ENCODE assay signal across 19 cellular contexts in genomic region chr6:78570044-78570443, GRCh38.
A peak's percentile ranks its signal among the peaks of the same experiment; 100 is the strongest.
DNase-seq lines count a peak whose midpoint lies in the region; ATAC-seq, FAIRE-seq and TF ChIP-seq lines count a peak whose summit lies in the region.
"Had no signal": no experiment of that assay in that cellular context is flagged by ENCODE, and none has a peak within 500 bp of the region (broad histone marks: within the 10 kb centered on the region; RNA-seq: fewer than 3 reads in every experiment).

No MANE protein-coding gene starts in this region.

- H2BK12ac ChIP-seq in H1 (ENCODE audit: low read depth, low read length): peak overlapping the region; percentile 94; the same call in 1 of the 2 replicates

- H2BK15ac ChIP-seq in H1 (ENCODE audit: low read length): no peak overlapping the region

- peak overlapping the region; percentile 73 for H3K27ac ChIP-seq in HUES48 (ENCODE audit: low read depth, low read length)
- H3K27ac ChIP-seq in H1 (ENCODE audit: low read depth, low read length): no peak overlapping the region
- no peak overlapping the region for H3K27ac ChIP-seq in ascending aorta
- H3K27ac ChIP-seq: 22Rv1; BLaER1 treated with 17β-estradiol and CSF1 and Interleukin-3, amounts not matched to agents 10 nM and 100 nM had no signal

- no peaks in the 10 kb centered on the region for H3K79me1 ChIP-seq in H1 (ENCODE audit: low read depth, low read length)

- FAIRE-seq in H1 (lab: Jason Lieb, UNC): no peak
- FAIRE-seq: GM12878, GM18507, K562 had no signal

- no peak overlapping the region for H2AK5ac ChIP-seq in H1 (ENCODE audit: low read depth, low read length)

- H4K5ac ChIP-seq in H1 (ENCODE audit: insufficient read length, low read depth, low read length): peak overlapping the region; percentile 9

- no peak overlapping the region for H2AFZ ChIP-seq in H1 (ENCODE audit: low read length)

- intact Hi-C loops in left cardiac atrium (cut with DNase I): no loop called here
- intact Hi-C loops in ascending aorta (cut with DNase I): no loop called here

- TF ChIP-seq EP300 in H1 (IDR thresholded peaks at IDR 0.05; ENCODE audit: borderline replicate concordance in 1 of 2, low read depth in 2 of 2, low read length in 2 of 2): 0 out of 3 replicates have a peak, but pooled peaks of 1 of the 2 experiments have one; percentile 14

- H3K14ac ChIP-seq in H1 (ENCODE audit: insufficient read length): no peak overlapping the region

- peak overlapping the region; percentile 84 for H4K91ac ChIP-seq in H1 (replicated peaks; ENCODE audit: insufficient read length, low read length)

- no peak overlapping the region for H4K8ac ChIP-seq in H1 (ENCODE audit: extremely low read depth, insufficient read depth, low read length)

- TF ChIP-seq CTCF in H1 (IDR thresholded peaks at IDR 0.05; ENCODE audit: control extremely low read depth in 1 of 3, insufficient read depth in 1 of 3, low read depth in 1 of 3, low read length in 3 of 3): no peak
- TF ChIP-seq CTCF in ascending aorta (IDR thresholded peaks at IDR 0.05): no peak

- 0 out of 2 replicates have a peak overlapping the region, but pooled peaks have one; percentile 63 for H3K18ac ChIP-seq in H1 (ENCODE audit: extremely low read depth, low read length)

- no peak overlapping the region for H3K56ac ChIP-seq in H1 (replicated peaks; ENCODE audit: insufficient read length, low read depth, low read length)

- H3K27me3 ChIP-seq in HUES48 (ENCODE audit: control insufficient read depth, insufficient read depth, low read length) (no peaks in the 10 kb centered on the region), H1 (replicated peaks in 1 of 4; ENCODE audit: control insufficient read depth in 3 of 4, extremely low read depth in 1 of 4, insufficient read depth in 3 of 4, low read length in 3 of 4) (no peaks in the 10 kb centered on the region), ascending aorta (no peaks in the 10 kb centered on the region)
- H3K27me3 ChIP-seq: BLaER1 treated with 17β-estradiol and CSF1 and Interleukin-3, amounts not matched to agents 10 nM and 100 nM had no signal

- CTCF ChIA-PET in H1 (lab: Charles Lee; ENCODE audit: partially characterized antibody): interaction anchor here (1.1 kb wide), 1 partner anchor 9 kb away, joined by 3 read pairs; no protein-coding TSS in a partner anchor

- ATAC-seq in left cardiac atrium: no peak
- ATAC-seq: GM12878, K562 had no signal

- no peak overlapping the region for H2BK20ac ChIP-seq in H1 (ENCODE audit: low read length)

- H3K36me3 ChIP-seq in HUES48 (ENCODE audit: control insufficient read depth, insufficient read depth, low read length) (no peaks in the 10 kb centered on the region), H1 (ENCODE audit: control insufficient read depth in 2 of 4, insufficient read depth in 4 of 4, low read length in 3 of 4) (peaks cover 0 to 3% (median 0%) of the 10 kb centered on the region in 4 experiments; a peak in 1 of 8 replicates), ascending aorta (no peaks in the 10 kb centered on the region)
- H3K36me3 ChIP-seq: BLaER1 treated with 17β-estradiol and CSF1 and Interleukin-3, amounts not matched to agents 10 nM and 100 nM had no signal

- peak overlapping the region; percentile 95 for H2BK120ac ChIP-seq in H1 (replicated peaks; ENCODE audit: low read depth, low read length)

- peak overlapping the region; percentile 91 for H3K4ac ChIP-seq in H1 (replicated peaks; ENCODE audit: insufficient read length, low read depth, low read length)

- DNase-seq in ELF-1 (ENCODE audit: low read depth, low spot score) (peak; percentile 76), H1 (ENCODE audit: low read depth in 1 of 2, low spot score in 2 of 2) (peak; percentile 21 to 45), iPS-NIHi11 (ENCODE audit: low spot score) (peak; percentile 23), NCI-H446 treated with DMSO at 0.1 percent for 48 hours (lab: John Stamatoyannopoulos, UW) (no peak), MV-4-11 (lab: John Stamatoyannopoulos, UW) (no peak), left cardiac atrium (no peak), ascending aorta (ENCODE audit: low spot score in 2 of 2) (no peak)
- DNase-seq: AML-193; Calu3; CD4-positive, alpha-beta T cell; DMS 273 treated with DMSO at 0.1 percent for 48 hours; GOT3; Karpas-422 had no signal

- no peaks in the 10 kb centered on the region for H4K20me1 ChIP-seq in H1 (replicated peaks in 1 of 2; ENCODE audit: control insufficient read depth in 1 of 2, insufficient read depth in 2 of 2, low read length in 2 of 2)
- H4K20me1 ChIP-seq: BLaER1 treated with 17β-estradiol and CSF1 and Interleukin-3, amounts not matched to agents 10 nM and 100 nM had no signal

- no peaks in the 10 kb centered on the region for H3K79me2 ChIP-seq in H1 (ENCODE audit: control insufficient read depth in 1 of 2, insufficient read depth in 2 of 2, low read length in 2 of 2)

- WGBS in H1 (ENCODE audit: extremely low coverage in 1 of 2, insufficient coverage in 1 of 2, insufficient read length in 1 of 2, insufficient replicate concordance in 2 of 2, low coverage in 1 of 2, low lambda C conversion rate in 2 of 2, missing lambda C conversion rate in 1 of 2), 2 experiments: 55% methylated on average over 1 of the region's 1 CpG; no CpG with 5 or more reads in 1 of the 2 experiments

- TF ChIP-seq RAD21 in H1 (IDR thresholded peaks at IDR 0.05 in 1 of 2, conservative IDR thresholded peaks at IDR 0.05 in 1 of 2; ENCODE audit: low read depth in 2 of 2, low read length in 2 of 2): no peak

- 0 out of 4 replicates have a peak overlapping the region, but pooled peaks of 1 of the 2 experiments have one; percentile 7 for H3K4me2 ChIP-seq in H1 (ENCODE audit: insufficient read depth in 1 of 2, low read depth in 2 of 2, low read length in 2 of 2)
- H3K4me2 ChIP-seq: BLaER1 treated with 17β-estradiol and CSF1 and Interleukin-3, amounts not matched to agents 10 nM and 100 nM had no signal

- no peak for TF ChIP-seq POLR2A in H1 (IDR thresholded peaks at IDR 0.05; ENCODE audit: control extremely low read depth in 1 of 2, low read depth in 2 of 2, low read length in 2 of 2)

- no peak overlapping the region for H3K23ac ChIP-seq in H1 (ENCODE audit: insufficient read length)

- H2BK5ac ChIP-seq in H1 (ENCODE audit: low read depth, low read length): peak overlapping the region; percentile 84; the same call in 1 of the 2 replicates

- peaks cover 21% of the 10 kb centered on the region for H3K9me3 ChIP-seq in HUES48 (ENCODE audit: control insufficient read depth, insufficient read depth, low read length)
- H3K9me3 ChIP-seq in H1 (ENCODE audit: insufficient read depth in 2 of 2, low read depth in 1 of 2, low read length in 1 of 2): peaks cover 7 to 10% of the 10 kb centered on the region in 2 experiments; a peak in 2 of 4 replicates
- peaks cover 0 to 11% of the 10 kb centered on the region in 2 donors for H3K9me3 ChIP-seq in ascending aorta
- H3K9me3 ChIP-seq: BLaER1 treated with 17β-estradiol and CSF1 and Interleukin-3, amounts not matched to agents 10 nM and 100 nM had no signal

- no peaks in the 10 kb centered on the region for H3K23me2 ChIP-seq in H1 (ENCODE audit: low read depth, low read length)

- POLR2A ChIA-PET in H1 (lab: Charles Lee; ENCODE audit: partially characterized antibody): no interaction called here

- H3K4me3 ChIP-seq in HUES48 (ENCODE audit: low read depth, low read length) (no peak overlapping the region; the same call in 1 of the 2 replicates), H1 (ENCODE audit: extremely low read depth in 1 of 4, insufficient read depth in 2 of 4, low read depth in 3 of 4, low read length in 4 of 4) (no peak overlapping the region), ascending aorta (no peak overlapping the region)
- H3K4me3 ChIP-seq: BLaER1 treated with 17β-estradiol and CSF1 and Interleukin-3, amounts not matched to agents 10 nM and 100 nM; GM12878; K562 had no signal

- peak overlapping the region; percentile 1; the same call in 1 of the 2 replicates for H3K9ac ChIP-seq in HUES48 (ENCODE audit: low read depth, low read length)
- H3K9ac ChIP-seq in H1 (replicated peaks in 1 of 4; ENCODE audit: extremely low read depth in 1 of 4, low read depth in 3 of 4, low read length in 3 of 4): no peak overlapping the region
- H3K9ac ChIP-seq: BLaER1 treated with 17β-estradiol and CSF1 and Interleukin-3, amounts not matched to agents 10 nM and 100 nM had no signal

- H3K4me1 ChIP-seq in HUES48 (ENCODE audit: control insufficient read depth, insufficient read depth, low read length) (peaks cover 8% of the 10 kb centered on the region), H1 (replicated peaks in 1 of 4; ENCODE audit: control insufficient read depth in 3 of 4, insufficient read depth in 4 of 4, low read length in 3 of 4) (peaks cover 0 to 3% (median 3%) of the 10 kb centered on the region in 4 experiments; a peak in 4 of 7 replicates), ascending aorta (no peaks in the 10 kb centered on the region)
- H3K4me1 ChIP-seq: BLaER1 treated with 17β-estradiol and CSF1 and Interleukin-3, amounts not matched to agents 10 nM and 100 nM had no signal

TF ChIP-seq in H1, 55 proteins besides CTCF, POLR2A, EP300 and RAD21 (continues in another document):
- peak; percentile 35; the same call in 1 of the 2 replicates for TF ChIP-seq TEAD4 (IDR thresholded peaks at IDR 0.05; ENCODE audit: low read depth, low read length)
- peak; percentile 54; the same call in 1 of the 2 replicates for TF ChIP-seq POU5F1 (IDR thresholded peaks at IDR 0.05; ENCODE audit: low read depth, low read length)
- no peak for TF ChIP-seq NRF1 (IDR thresholded peaks at IDR 0.05; ENCODE audit: low read depth, low read length)

Comparison
In these comparisons a context has a peak if more than half of its experiments do, and no peak if none do; other contexts are left out.
1. DNase-seq: peak in ELF-1 (single experiment), H1 (2 of 2) and iPS-NIHi11 (single experiment); none in NCI-H446 treated with DMSO at 0.1 percent for 48 hours (single experiment), MV-4-11 (single experiment), left cardiac atrium (single experiment) and ascending aorta (0 of 2).